ENCODE assay signal across 10 cellular contexts in the genomic region with DNA sequence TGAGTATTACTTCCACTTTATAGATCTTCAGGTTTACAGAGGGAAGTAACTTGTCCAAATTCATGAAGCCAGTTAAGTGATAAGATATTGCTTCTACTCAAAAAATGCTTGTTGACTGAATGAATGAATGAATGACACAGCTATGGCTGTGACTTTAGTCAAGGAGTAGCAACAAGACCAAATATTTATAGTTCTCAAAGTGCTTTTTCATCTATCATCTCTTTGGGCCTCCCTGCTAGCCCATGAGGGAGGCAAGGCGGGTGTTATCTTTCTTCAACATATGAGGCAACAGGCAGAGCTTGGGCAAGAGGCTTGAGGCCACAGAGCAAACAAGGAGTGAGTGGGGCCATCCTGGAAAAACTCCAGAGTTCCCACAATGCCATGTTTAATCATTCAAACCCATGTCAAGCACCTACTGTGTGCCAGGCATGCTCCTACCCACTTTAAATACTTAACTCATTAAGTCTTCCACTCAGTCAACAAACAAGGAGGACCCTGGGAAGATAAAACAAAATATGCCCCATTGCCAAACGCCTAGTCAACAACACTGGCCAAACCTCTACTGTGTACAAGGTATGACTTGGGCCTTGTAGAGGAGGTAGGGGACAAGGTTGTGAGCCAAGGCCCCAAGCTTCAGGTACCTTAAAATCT. TPM values are rescaled to one million over a fixed set of nuclear protein-coding genes. Genes with fewer than 3 reads are reported as not detected.
DNase-seq lines count a peak whose midpoint lies in the region; ATAC-seq and TF ChIP-seq lines count a peak whose summit lies in the region.
"Had no signal": no experiment of that assay in that cellular context is flagged by ENCODE, and none has a peak within 500 bp of the region (broad histone marks: within the 10 kb centered on the region; RNA-seq: fewer than 3 reads in every experiment).

No MANE protein-coding gene starts in this region.

- H3K27me3 ChIP-seq in HCT116 (ENCODE audit: insufficient read depth, low read length) (no peaks in the 10 kb centered on the region), PC-3 (ENCODE audit: low read length) (no peaks in the 10 kb centered on the region), skeletal muscle tissue (ENCODE audit: control insufficient read depth in 3 of 3, insufficient read depth in 3 of 3, low read length in 3 of 3) (no peaks in the 10 kb centered on the region)

- H4K20me1 ChIP-seq in HCT116 (ENCODE audit: insufficient read depth) (no peaks in the 10 kb centered on the region), PC-3 (ENCODE audit: low read length) (no peaks in the 10 kb centered on the region)

- H3K4me3 Mint-ChIP-seq in dendritic cell treated with granulocyte-macrophage colony-stimulating factor and Interleukin-4, amounts not matched to agents 40 ng/mL and 50 ng/mL, for 4 days, result no peak overlapping the region

- CTCF ChIA-PET in HCT116 (lab: Charles Lee), result interaction anchor here (1.0 to 2.5 kb wide), 3 partner anchors 17 to 73 kb away, joined by 5 to 10 read pairs (median 5); no protein-coding TSS in a partner anchor
- CTCF ChIA-PET in PC-3 (lab: Charles Lee), result no interaction called here

- H3K4me3 ChIP-seq in HCT116 (replicated peaks in 1 of 2; ENCODE audit: low read depth in 1 of 2, low read length in 2 of 2) (no peak overlapping the region), PC-3 (ENCODE audit: low read length) (no peak overlapping the region), skeletal muscle tissue (ENCODE audit: low read length in 3 of 3) (no peak overlapping the region)

- H3K79me2 ChIP-seq in HCT116 (ENCODE audit: insufficient read depth, low read length), result peaks cover 99% of the 10 kb centered on the region
- peaks cover 96% of the 10 kb centered on the region for H3K79me2 ChIP-seq in PC-3 (ENCODE audit: low read length)

- ATAC-seq in HCT116 (no peak), PC-3 (no peak), HG03175 (IDR thresholded peaks at IDR 0.05; ENCODE audit: unreplicated experiment) (no peak), HG03469 (IDR thresholded peaks at IDR 0.05; ENCODE audit: unreplicated experiment) (no peak)

- peaks cover 59% of the 10 kb centered on the region for H3K4me1 Mint-ChIP-seq in dendritic cell treated with granulocyte-macrophage colony-stimulating factor and Interleukin-4, amounts not matched to agents 40 ng/mL and 50 ng/mL, for 4 days (ENCODE audit: low read depth)

- peaks cover 80% of the 10 kb centered on the region for H3K36me3 Mint-ChIP-seq in dendritic cell treated with granulocyte-macrophage colony-stimulating factor and Interleukin-4, amounts not matched to agents 40 ng/mL and 50 ng/mL, for 4 days (ENCODE audit: low read depth)

- no peaks in the 10 kb centered on the region for H3K9me3 Mint-ChIP-seq in dendritic cell treated with granulocyte-macrophage colony-stimulating factor and Interleukin-4, amounts not matched to agents 40 ng/mL and 50 ng/mL, for 4 days

- no peaks in the 10 kb centered on the region for H3K9me3 ChIP-seq in HCT116 (ENCODE audit: control insufficient read depth in 1 of 2, insufficient read depth in 1 of 2, low read depth in 1 of 2, low read length in 2 of 2)
- no peaks in the 10 kb centered on the region for H3K9me3 ChIP-seq in PC-3 (ENCODE audit: low read length)
- no peaks in the 10 kb centered on the region for H3K9me3 ChIP-seq in skeletal muscle tissue (ENCODE audit: control insufficient read depth in 3 of 3, low read length in 3 of 3)

- peak overlapping the region; percentile 61 for H3K27ac Mint-ChIP-seq in dendritic cell treated with granulocyte-macrophage colony-stimulating factor and Interleukin-4, amounts not matched to agents 40 ng/mL and 50 ng/mL, for 4 days

- H3K27me3 Mint-ChIP-seq in dendritic cell treated with granulocyte-macrophage colony-stimulating factor and Interleukin-4, amounts not matched to agents 40 ng/mL and 50 ng/mL, for 4 days, result no peaks in the 10 kb centered on the region

- peak overlapping the region; percentile 94 for H3K27ac ChIP-seq in HCT116 (ENCODE audit: low read depth, low read length)
- H3K27ac ChIP-seq in PC-3 (ENCODE audit: low read length), result peak overlapping the region; percentile 96
- H3K27ac ChIP-seq in skeletal muscle tissue (ENCODE audit: low read depth, low read length), result peak overlapping the region; percentile 12

- TF ChIP-seq POLR2A in HCT116 (IDR thresholded peaks at IDR 0.05; ENCODE audit: borderline replicate concordance, extremely low read depth, insufficient read depth, insufficient read length), result no peak

- peak overlapping the region; percentile 60 for H3K9ac ChIP-seq in HCT116 (ENCODE audit: low read length)
- 0 out of 2 replicates have a peak overlapping the region, but pooled peaks have one; percentile 74 for H3K9ac ChIP-seq in PC-3 (ENCODE audit: low read length)
- no peak overlapping the region for H3K9ac ChIP-seq in skeletal muscle tissue (ENCODE audit: low read depth in 1 of 3, low read length in 3 of 3)

- H2AFZ ChIP-seq in HCT116 (ENCODE audit: low read depth, low read length, poor library complexity, severe bottlenecking) (no peak overlapping the region), PC-3 (ENCODE audit: low read length) (no peak overlapping the region)

- DNase-seq in HCT116 (ENCODE audit: low read depth, low spot score), result no peak
- peak; percentile 14 for DNase-seq in PC-3
- no peak for DNase-seq in NCI-H1092 (lab: John Stamatoyannopoulos, UW)
- DNase-seq in NCI-H345 (lab: John Stamatoyannopoulos, UW), result no peak
- DNase-seq: mesendoderm, NCI-H1092 treated with DMSO at 0.1 percent for 48 hours had no signal

- no peak for TF ChIP-seq RAD21 in HCT116 (IDR thresholded peaks at IDR 0.05; ENCODE audit: low read depth)

- RAD21 ChIA-PET in HCT116 (lab: Charles Lee; ENCODE audit: low non-redundant PET in 1 of 2, low total read pairs in 2 of 2, uncharacterized antibody in 2 of 2, unreplicated experiment in 2 of 2), result no interaction called here

- TF ChIP-seq CTCF in HCT116 (IDR thresholded peaks at IDR 0.05 in 2 of 3, conservative IDR thresholded peaks at IDR 0.05 in 1 of 3; ENCODE audit: borderline replicate concordance in 1 of 3, insufficient read depth in 1 of 3, low read depth in 2 of 3, low read length in 2 of 3) (no peak), PC-3 (conservative IDR thresholded peaks at IDR 0.05; ENCODE audit: low read depth, low read length) (no peak)

- POLR2A ChIA-PET in HCT116 (lab: Charles Lee), result interaction anchor here (0.8 to 4.2 kb wide), 3 partner anchors 8 to 16 kb away, joined by 4 to 28 read pairs (median 5); a partner anchor contains a TSS
- POLR2A ChIA-PET in PC-3 (lab: Charles Lee; ENCODE audit: unreplicated experiment), result interaction anchor here (2.6 kb wide), 1 partner anchor 13 kb away, joined by 33 read pairs; no protein-coding TSS in a partner anchor

- H3F3A ChIP-seq in PC-3 (ENCODE audit: low read length, unreplicated experiment), result peaks cover 9% of the 10 kb centered on the region

- H3K9me2 ChIP-seq in HCT116 (ENCODE audit: insufficient read depth) (no peaks in the 10 kb centered on the region), PC-3 (replicated peaks; ENCODE audit: low read length) (no peaks in the 10 kb centered on the region)

- intact Hi-C loops in HCT116 (cut with micrococcal nuclease) (no loop called here), PC-3 (cut with micrococcal nuclease) (no loop called here)
- intact Hi-C loops in dendritic cell treated with granulocyte-macrophage colony-stimulating factor and Interleukin-4, amounts not matched to agents 40 ng/mL and 50 ng/mL, for 4 days (cut with micrococcal nuclease), result no loop called here

- BruUV-seq in HCT116 (replicated peaks; lab: Mats Ljungman, UMichigan), result no TSS peak
- no TSS peak for BruUV-seq in PC-3 (replicated peaks; lab: Mats Ljungman, UMichigan)

- H3K36me3 ChIP-seq in HCT116 (ENCODE audit: control insufficient read depth in 1 of 2, insufficient read depth in 2 of 2, low read length in 2 of 2) (peaks cover 8 to 58% of the 10 kb centered on the region in 2 experiments), PC-3 (ENCODE audit: low read depth, low read length) (peaks cover 57% of the 10 kb centered on the region), skeletal muscle tissue (ENCODE audit: control insufficient read depth in 3 of 3, insufficient read depth in 3 of 3, low read length in 3 of 3) (peaks cover 4 to 13% (median 10%) of the 10 kb centered on the region in 3 donors)

- peak overlapping the region; percentile 69 for H3K4me2 ChIP-seq in HCT116 (ENCODE audit: low read length)
- 0 out of 2 replicates have a peak overlapping the region, but pooled peaks have one; percentile 7 for H3K4me2 ChIP-seq in PC-3 (ENCODE audit: low read length)

- peaks cover 86 to 97% of the 10 kb centered on the region in 2 experiments for H3K4me1 ChIP-seq in HCT116 (ENCODE audit: control insufficient read depth in 1 of 2, insufficient read depth in 2 of 2, low read length in 2 of 2)
- H3K4me1 ChIP-seq in PC-3 (ENCODE audit: insufficient read depth, low read length), result peaks cover 74% of the 10 kb centered on the region
- peaks cover 53 to 63% (median 55%) of the 10 kb centered on the region in 3 donors for H3K4me1 ChIP-seq in skeletal muscle tissue (ENCODE audit: control insufficient read depth in 3 of 3, insufficient read depth in 3 of 3, low read length in 3 of 3)

TF ChIP-seq in HCT116, 20 proteins besides CTCF, POLR2A, EP300 and RAD21:
- TF ChIP-seq EZH2 (IDR thresholded peaks at IDR 0.05), result no peak
- TF ChIP-seq TCF7L2 (IDR thresholded peaks at IDR 0.05; ENCODE audit: borderline replicate concordance, extremely low read depth, insufficient read depth, insufficient read length), result no peak
- no peak for TF ChIP-seq EGR1 (IDR thresholded peaks at IDR 0.05; ENCODE audit: low read depth)
- no peak for TF ChIP-seq CEBPB (IDR thresholded peaks at IDR 0.05; ENCODE audit: low read depth)
- no peak for TF ChIP-seq CBX3 (IDR thresholded peaks at IDR 0.05; ENCODE audit: low read depth)
- no peak for TF ChIP-seq POLR2AphosphoS5 (IDR thresholded peaks at IDR 0.05; ENCODE audit: low read depth, low read length)
- no peak for TF ChIP-seq YY1 (IDR thresholded peaks at IDR 0.05; ENCODE audit: extremely low read depth, insufficient replicate concordance, low read depth, low read length)

RNA-seq across cellular contexts. Expression of a gene that starts 15.9 kb away (rescaled TPM):
- 226 TPM for total RNA-seq in HCT116 (2021; ENCODE audit: unreplicated experiment)
- polyA plus RNA-seq in HCT116 (2012), result 186 and 209 TPM in 2 replicates
- 260 and 277 TPM in 2 replicates for total RNA-seq in PC-3 (2014; rRNA removed)
- total RNA-seq in skeletal muscle tissue, result 44.9 TPM

RNA-seq across cellular contexts. Expression of a gene that starts 32.4 kb away (rescaled TPM):
- total RNA-seq in HCT116 (2021; ENCODE audit: unreplicated experiment) (163 TPM), PC-3 (2014; rRNA removed) (128 and 151 TPM in 2 replicates), skeletal muscle tissue (8.4 TPM)
- polyA plus RNA-seq in HCT116 (2012), result 94.9 and 129 TPM in 2 replicates

Comparison
In these comparisons a context has a peak if more than half of its experiments do, and no peak if none do; other contexts are left out.
1. H3K27ac ChIP-seq: peak in every context shown above with its lines; median percentile 96 in PC-3; 94 in HCT116; 12 in skeletal muscle tissue.
2. H3K9ac ChIP-seq: peak in HCT116 (single experiment) and PC-3 (single experiment); none in skeletal muscle tissue (0 of 3).
3. RNA of a gene that starts 32.4 kb away (total RNA-seq): 163 TPM in HCT116 (single experiment) and 128 to 151 TPM in PC-3; 8.4 TPM in skeletal muscle tissue (single experiment); every median in the first group is over 10 times any median in the second.